In the genomic region with DNA sequence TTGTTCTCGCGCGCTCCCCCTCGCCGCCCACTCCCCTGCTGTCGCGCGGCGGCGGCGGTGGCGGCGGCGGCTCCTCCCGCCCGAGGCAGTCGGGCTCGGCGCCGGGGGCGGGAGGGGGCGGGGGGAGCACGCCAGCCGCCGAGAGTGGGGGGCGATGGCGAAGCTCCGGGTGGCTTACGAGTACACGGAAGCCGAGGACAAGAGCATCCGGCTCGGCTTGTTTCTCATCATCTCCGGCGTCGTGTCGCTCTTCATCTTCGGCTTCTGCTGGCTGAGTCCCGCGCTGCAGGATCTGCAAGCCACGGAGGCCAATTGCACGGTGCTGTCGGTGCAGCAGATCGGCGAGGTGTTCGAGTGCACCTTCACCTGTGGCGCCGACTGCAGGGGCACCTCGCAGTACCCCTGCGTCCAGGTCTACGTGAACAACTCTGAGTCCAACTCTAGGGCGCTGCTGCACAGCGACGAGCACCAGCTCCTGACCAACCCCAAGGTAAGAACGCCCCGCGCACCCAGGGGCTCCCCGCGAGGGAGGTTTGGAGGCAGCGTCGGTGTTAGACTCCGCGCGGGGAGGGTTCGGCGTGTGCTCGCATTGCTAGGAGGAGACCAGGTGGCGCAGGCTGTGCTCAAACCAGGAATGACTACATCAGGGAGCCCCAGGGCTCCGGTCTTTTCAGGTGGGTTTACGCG, we compare ENCODE assay signal across 1 cellular context.
TF ChIP-seq lines count a peak whose summit lies in the region.

No MANE protein-coding gene starts in this region.

TF ChIP-seq in HEK293, 187 proteins besides CTCF, POLR2A, EP300 and RAD21 (continued from another document):
- TF ChIP-seq ZBTB8A (tag by site-specific recombination; IDR thresholded peaks at IDR 0.05) (peak; percentile 45), ZEB2 (tag by site-specific recombination; IDR thresholded peaks at IDR 0.05) (peak; percentile 90), ZBTB48 (tag by site-specific recombination; IDR thresholded peaks at IDR 0.05) (peak; percentile 73; the same call in 1 of the 2 replicates)
- TF ChIP-seq, protein P1, sequence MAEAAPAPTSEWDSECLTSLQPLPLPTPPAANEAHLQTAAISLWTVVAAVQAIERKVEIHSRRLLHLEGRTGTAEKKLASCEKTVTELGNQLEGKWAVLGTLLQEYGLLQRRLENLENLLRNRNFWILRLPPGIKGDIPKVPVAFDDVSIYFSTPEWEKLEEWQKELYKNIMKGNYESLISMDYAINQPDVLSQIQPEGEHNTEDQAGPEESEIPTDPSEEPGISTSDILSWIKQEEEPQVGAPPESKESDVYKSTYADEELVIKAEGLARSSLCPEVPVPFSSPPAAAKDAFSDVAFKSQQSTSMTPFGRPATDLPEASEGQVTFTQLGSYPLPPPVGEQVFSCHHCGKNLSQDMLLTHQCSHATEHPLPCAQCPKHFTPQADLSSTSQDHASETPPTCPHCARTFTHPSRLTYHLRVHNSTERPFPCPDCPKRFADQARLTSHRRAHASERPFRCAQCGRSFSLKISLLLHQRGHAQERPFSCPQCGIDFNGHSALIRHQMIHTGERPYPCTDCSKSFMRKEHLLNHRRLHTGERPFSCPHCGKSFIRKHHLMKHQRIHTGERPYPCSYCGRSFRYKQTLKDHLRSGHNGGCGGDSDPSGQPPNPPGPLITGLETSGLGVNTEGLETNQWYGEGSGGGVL (tag by site-specific recombination; IDR thresholded peaks at IDR 0.05) = peak; percentile 37; the same call in 1 of the 2 replicates
TF ChIP-seq in HEK293: peak in this region for 33.
